18 cellular contexts compared by ENCODE assay signal in genomic region chr1:203083463-203083921, GRCh38. TPM values are rescaled to one million over a fixed set of nuclear protein-coding genes. Genes with fewer than 3 reads are reported as not detected.
DNase-seq lines count a peak whose midpoint lies in the region; ATAC-seq and TF ChIP-seq lines count a peak whose summit lies in the region.
"Had no signal": no experiment of that assay in that cellular context is flagged by ENCODE, and none has a peak within 500 bp of the region (broad histone marks: within the 10 kb centered on the region; RNA-seq: fewer than 3 reads in every experiment).

No MANE protein-coding gene starts in this region.

- H3K36me3 ChIP-seq in left ventricle myocardium inferior (no peaks in the 10 kb centered on the region), OCI-LY7 (ENCODE audit: insufficient read depth, low read length) (no peaks in the 10 kb centered on the region), mesendoderm (ENCODE audit: control insufficient read depth, insufficient read depth, low read length) (no peaks in the 10 kb centered on the region)
- H3K36me3 ChIP-seq: uterus had no signal

- WGBS in mesendoderm (ENCODE audit: extremely low coverage, insufficient coverage, low lambda C conversion rate), result no CpG with 5 or more reads among the region's 11 CpGs

- POLR2A ChIA-PET in OCI-LY7 (lab: Charles Lee), result no interaction called here

- no peaks in the 10 kb centered on the region for H3K9me3 ChIP-seq in left ventricle myocardium inferior (replicated peaks)
- no peaks in the 10 kb centered on the region for H3K9me3 ChIP-seq in OCI-LY7 (ENCODE audit: low read length)
- H3K9me3 ChIP-seq: uterus had no signal

- H2BK120ac ChIP-seq in mesendoderm (ENCODE audit: low read depth, low read length), result peak overlapping the region; percentile 1

- ATAC-seq in Right ventricle myocardium superior (ENCODE audit: poor library complexity) (no peak), GM18907 (IDR thresholded peaks at IDR 0.05; ENCODE audit: unreplicated experiment) (no peak)
- ATAC-seq: stimulated activated naive CD8-positive, alpha-beta T cell treated with anti-CD3 and anti-CD28 coated beads, Interleukin-15, amount 100 ng/mL, for 72 hours had no signal

- H3K27me3 ChIP-seq in left ventricle myocardium inferior (ENCODE audit: low read depth), result no peaks in the 10 kb centered on the region
- no peaks in the 10 kb centered on the region for H3K27me3 ChIP-seq in mesendoderm (ENCODE audit: insufficient read depth, low read length, poor library complexity)
- H3K27me3 ChIP-seq: uterus had no signal

- BruUV-seq in OCI-LY7 (replicated peaks; lab: Mats Ljungman, UMichigan), result no TSS peak

- H2BK15ac ChIP-seq in mesendoderm (replicated peaks; ENCODE audit: low read depth), result no peak overlapping the region

- peak overlapping the region; percentile 12 for H3K27ac ChIP-seq in left ventricle myocardium inferior (replicated peaks)
- H3K27ac ChIP-seq in OCI-LY7 (ENCODE audit: low read depth, low read length, poor library complexity, severe bottlenecking), result no peak overlapping the region
- H3K27ac ChIP-seq in mesendoderm (ENCODE audit: low read depth, low read length), result no peak overlapping the region
- H3K27ac ChIP-seq: parathyroid adenoma, PC-9, uterus had no signal

- H3K18ac ChIP-seq in mesendoderm (ENCODE audit: low read length), result no peak overlapping the region

- H3K4ac ChIP-seq in mesendoderm (ENCODE audit: low read depth, low read length), result no peak overlapping the region

- TF ChIP-seq CTCF in left ventricle myocardium inferior (IDR thresholded peaks at IDR 0.05; ENCODE audit: borderline replicate concordance) (no peak), OCI-LY7 (conservative IDR thresholded peaks at IDR 0.05; ENCODE audit: low read length) (peak; percentile 26; the same call in 1 of the 2 replicates)

- H4K5ac ChIP-seq in mesendoderm (ENCODE audit: low read length), result no peak overlapping the region

- no peak overlapping the region for H2AFZ ChIP-seq in OCI-LY7 (ENCODE audit: low read length)
- H2AFZ ChIP-seq: parathyroid adenoma, PC-9 had no signal

- no peaks in the 10 kb centered on the region for H3K79me1 ChIP-seq in mesendoderm (ENCODE audit: low read length)

- CTCF ChIA-PET in OCI-LY7 (lab: Charles Lee; ENCODE audit: unreplicated experiment), result interaction anchor here (0.5 kb wide), 1 partner anchor 237 kb away, joined by 6 read pairs; no protein-coding TSS in a partner anchor

- no peaks in the 10 kb centered on the region for H3K9me2 ChIP-seq in OCI-LY7 (ENCODE audit: insufficient read depth, low read length)

- DNase-seq in left ventricle myocardium inferior (no peak), Right ventricle myocardium superior (no peak), OCI-LY7 (ENCODE audit: low spot score) (no peak), mesendoderm (no peak), ureter (ENCODE audit: low spot score) (peak; percentile 30), NCI-H1105 treated with DMSO at 0.1 percent for 48 hours (lab: John Stamatoyannopoulos, UW) (no peak), medulla oblongata (ENCODE audit: extremely low spot score) (no peak)
- DNase-seq: activated gamma-delta T cell; amygdala; COR-L47; erythroblast; NCI-H1694; PC-9; stimulated activated naive CD8-positive, alpha-beta T cell treated with anti-CD3 and anti-CD28 coated beads, Interleukin-15, amount 100 ng/mL, for 72 hours; uterus had no signal

- H3K79me2 ChIP-seq in OCI-LY7 (ENCODE audit: insufficient read depth, low read depth, low read length) (no peaks in the 10 kb centered on the region), mesendoderm (ENCODE audit: control insufficient read depth, insufficient read depth, low read length) (no peaks in the 10 kb centered on the region)
- H3K79me2 ChIP-seq: parathyroid adenoma had no signal

- no peak overlapping the region for H3K4me2 ChIP-seq in OCI-LY7 (ENCODE audit: low read length)
- H3K4me2 ChIP-seq in mesendoderm (ENCODE audit: low read length), result no peak overlapping the region
- H3K4me2 ChIP-seq: PC-9 had no signal

- no peak overlapping the region for H4K8ac ChIP-seq in mesendoderm (ENCODE audit: low read depth, low read length)

- H2AK5ac ChIP-seq in mesendoderm (ENCODE audit: low read length), result no peak overlapping the region

- no peak overlapping the region for H3K4me3 ChIP-seq in left ventricle myocardium inferior
- no peak overlapping the region for H3K4me3 ChIP-seq in OCI-LY7 (ENCODE audit: low read depth, low read length, poor library complexity, severe bottlenecking)
- H3K4me3 ChIP-seq in mesendoderm (ENCODE audit: low read length), result no peak overlapping the region
- H3K4me3 ChIP-seq: PC-9, uterus had no signal

- H4K20me1 ChIP-seq in OCI-LY7 (ENCODE audit: insufficient read depth, low read length), result no peaks in the 10 kb centered on the region

- peaks cover 5% of the 10 kb centered on the region for H3K4me1 ChIP-seq in left ventricle myocardium inferior
- H3K4me1 ChIP-seq in OCI-LY7 (ENCODE audit: insufficient read depth, low read length, poor library complexity, severe bottlenecking), result no peaks in the 10 kb centered on the region
- peaks cover 19% of the 10 kb centered on the region for H3K4me1 ChIP-seq in mesendoderm (ENCODE audit: control insufficient read depth, low read depth, low read length)
- H3K4me1 ChIP-seq: parathyroid adenoma, uterus had no signal

- H3K23ac ChIP-seq in mesendoderm (ENCODE audit: low read length), result no peak overlapping the region

- H3K9ac ChIP-seq in mesendoderm (ENCODE audit: low read length), result no peak overlapping the region
- H3K9ac ChIP-seq: parathyroid adenoma had no signal

- intact Hi-C loops in left ventricle myocardium inferior (cut with micrococcal nuclease), result loop anchor here (5.0 kb wide), 1 partner anchor 364 kb away; no protein-coding TSS in a partner anchor
- intact Hi-C loops in Right ventricle myocardium superior (cut with DNase I), result no loop called here
- intact Hi-C loops in OCI-LY7 (cut with micrococcal nuclease; ENCODE audit: unreplicated experiment), result no loop called here

- no peak overlapping the region for H2BK5ac ChIP-seq in mesendoderm (ENCODE audit: low read length)

- peak overlapping the region; percentile 17 for H3K56ac ChIP-seq in mesendoderm (ENCODE audit: low read length)

RNA-seq across cellular contexts. Expression of gene MYOG, which starts 2.3 kb away (rescaled TPM):
- total RNA-seq in left ventricle myocardium inferior (not detected), Right ventricle myocardium superior (not detected), OCI-LY7 (2022) (not detected in 2 replicates), ureter (not detected)
- not detected in 2 replicates for total RNA-seq in OCI-LY7 (2014; rRNA removed; shearing (Covaris generic))
- 0.13 TPM for polyA plus RNA-seq in mesendoderm (2013, experiment 1 of 2)
- 0.08 TPM for polyA plus RNA-seq in mesendoderm (2013, experiment 2 of 2)
- total RNA-seq: NCI-H460, PC-9, uterus had no signal

RNA-seq across cellular contexts. Expression of gene ADORA1, which starts 44.0 kb away (rescaled TPM):
- total RNA-seq in left ventricle myocardium inferior (16.4 TPM), Right ventricle myocardium superior (12.5 TPM), OCI-LY7 (2022) (not detected in 2 replicates), ureter (1.5 TPM)
- not detected in 2 replicates for total RNA-seq in OCI-LY7 (2014; rRNA removed; shearing (Covaris generic))
- polyA plus RNA-seq in mesendoderm (2013, experiment 1 of 2), result 8.0 TPM
- 8.0 TPM for polyA plus RNA-seq in mesendoderm (2013, experiment 2 of 2)

RNA-seq across cellular contexts. Expression of gene PPFIA4, which starts 57.2 kb away (rescaled TPM):
- total RNA-seq in left ventricle myocardium inferior (24.8 TPM), Right ventricle myocardium superior (19.3 TPM), OCI-LY7 (2022) (0.55 and 2.7 TPM in 2 replicates), ureter (2.4 TPM)
- 0.03 and 0.93 TPM in 2 replicates for total RNA-seq in OCI-LY7 (2014; rRNA removed; shearing (Covaris generic))
- 0.59 TPM for polyA plus RNA-seq in mesendoderm (2013, experiment 1 of 2)
- polyA plus RNA-seq in mesendoderm (2013, experiment 2 of 2), result 0.83 TPM
